10 cellular contexts compared by ENCODE assay signal in the genomic region with DNA sequence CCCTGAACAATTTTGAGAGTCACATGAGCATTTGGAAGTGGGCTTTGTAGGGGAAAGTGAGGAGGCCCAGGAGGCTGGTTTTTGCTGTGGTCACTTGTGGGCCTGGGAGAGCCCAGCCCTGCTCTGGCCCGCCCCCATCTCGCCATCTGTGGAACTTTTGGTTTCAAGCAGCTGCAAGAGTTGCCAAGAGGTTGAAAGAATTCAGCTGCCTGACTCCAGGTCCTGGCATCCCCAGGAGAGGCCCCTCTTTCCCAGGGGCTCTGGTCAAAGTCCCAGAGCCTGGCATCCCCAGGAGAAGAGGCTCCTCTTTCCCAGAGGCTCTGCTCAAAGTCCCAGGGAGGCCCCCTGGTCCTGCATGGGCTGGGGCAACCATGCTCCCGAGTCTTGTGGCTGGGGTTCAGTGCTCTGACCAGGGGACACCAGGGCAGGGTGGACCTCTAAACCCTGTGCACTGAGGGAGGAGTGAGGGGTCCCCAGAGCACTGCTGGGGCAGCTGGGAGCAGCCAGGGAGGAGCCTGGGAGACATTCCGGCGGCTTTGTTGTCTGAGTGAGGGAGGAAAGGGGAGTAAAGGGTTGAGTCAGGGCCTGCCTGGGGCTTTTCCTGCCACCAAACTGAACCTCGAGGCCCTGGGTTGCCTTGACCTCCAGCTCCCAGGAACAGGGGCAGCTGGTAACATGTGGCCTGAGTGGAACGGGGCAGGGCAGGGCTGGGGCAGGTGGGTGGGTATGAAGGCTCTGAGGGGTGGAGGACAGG. TPM values are rescaled to one million over a fixed set of nuclear protein-coding genes. Genes with fewer than 3 reads are reported as not detected.
DNase-seq lines count a peak whose midpoint lies in the region; ATAC-seq and TF ChIP-seq lines count a peak whose summit lies in the region.
"Had no signal": no experiment of that assay in that cellular context is flagged by ENCODE, and none has a peak within 500 bp of the region (broad histone marks: within the 10 kb centered on the region; RNA-seq: fewer than 3 reads in every experiment).

No MANE protein-coding gene starts in this region.

- TF ChIP-seq CTCF in HFFc6 (IDR thresholded peaks at IDR 0.05) (no peak; the same call in 1 of the 2 replicates), PC-3 (conservative IDR thresholded peaks at IDR 0.05; ENCODE audit: low read depth, low read length) (no peak), mesothelial cell of epicardium (IDR thresholded peaks at IDR 0.05; ENCODE audit: unreplicated experiment) (no peak)

- no peaks in the 10 kb centered on the region for H3K36me3 ChIP-seq in PC-3 (ENCODE audit: low read depth, low read length)
- H3K36me3 ChIP-seq: gastrocnemius medialis had no signal

- peaks cover 6% of the 10 kb centered on the region; the same call in 1 of the 2 replicates for H3K27me3 Mint-ChIP-seq in HFFc6 (ENCODE audit: insufficient read depth)
- peaks cover 1% of the 10 kb centered on the region for H3K27me3 Mint-ChIP-seq in mesothelial cell of epicardium (ENCODE audit: low read depth)

- H3K4me1 ChIP-seq in PC-3 (ENCODE audit: insufficient read depth, low read length) = peaks cover 5% of the 10 kb centered on the region; the same call in 1 of the 2 replicates
- H3K4me1 ChIP-seq: gastrocnemius medialis had no signal

- H3K4me3 ChIP-seq in PC-3 (ENCODE audit: low read length) = no peak overlapping the region
- H3K4me3 ChIP-seq: gastrocnemius medialis had no signal

- no peaks in the 10 kb centered on the region for H4K20me1 ChIP-seq in PC-3 (ENCODE audit: low read length)

- CTCF ChIA-PET in PC-3 (lab: Charles Lee) = no interaction called here

- H3K27me3 ChIP-seq in PC-3 (ENCODE audit: low read length) = no peaks in the 10 kb centered on the region
- H3K27me3 ChIP-seq: gastrocnemius medialis had no signal

- no peak overlapping the region for H3K4me2 ChIP-seq in PC-3 (ENCODE audit: low read length)

- no peaks in the 10 kb centered on the region for H3K79me2 ChIP-seq in PC-3 (ENCODE audit: low read length)

- no peaks in the 10 kb centered on the region for H3K9me3 ChIP-seq in PC-3 (ENCODE audit: low read length)
- H3K9me3 ChIP-seq: gastrocnemius medialis had no signal

- no peak overlapping the region for H3K27ac ChIP-seq in PC-3 (ENCODE audit: low read length)
- H3K27ac ChIP-seq: gastrocnemius medialis had no signal

- H3K9me2 ChIP-seq in PC-3 (replicated peaks; ENCODE audit: low read length) = no peaks in the 10 kb centered on the region

- H2AFZ ChIP-seq in PC-3 (ENCODE audit: low read length) = peak overlapping the region; percentile 24; the same call in 1 of the 2 replicates

- no peaks in the 10 kb centered on the region for H3F3A ChIP-seq in PC-3 (ENCODE audit: low read length, unreplicated experiment)

- POLR2A ChIA-PET in PC-3 (lab: Charles Lee; ENCODE audit: unreplicated experiment) = interaction anchor here (0.5 kb wide), 1 partner anchor 266 kb away, joined by 4 read pairs; no protein-coding TSS in a partner anchor

- H3K9ac ChIP-seq in PC-3 (ENCODE audit: low read length) = no peak overlapping the region

- H3K36me3 Mint-ChIP-seq in HFFc6 (ENCODE audit: low read depth) (no peaks in the 10 kb centered on the region), mesothelial cell of epicardium (no peaks in the 10 kb centered on the region)

- H3K27ac Mint-ChIP-seq in HFFc6 = peak overlapping the region; percentile 40; the same call in 1 of the 2 replicates
- H3K27ac Mint-ChIP-seq in mesothelial cell of epicardium = peak overlapping the region; percentile 59

- DNase-seq in HFFc6 (peak; percentile 35), PC-3 (peak; percentile 47), mesothelial cell of epicardium (ENCODE audit: low spot score in 2 of 2, unreplicated experiment in 2 of 2) (no peak), UCSD-AML1 (lab: John Stamatoyannopoulos, UW; ENCODE audit: unreplicated experiment) (no peak), NCI-H2029 treated with DMSO at 0.1 percent for 48 hours (lab: John Stamatoyannopoulos, UW) (no peak), putamen (ENCODE audit: low spot score) (no peak)
- no peak for DNase-seq in activated CD8-positive, alpha-beta memory T cell treated with anti-CD3 and anti-CD28 coated beads, Interleukin-2, amount 50 U/mL, for 48 hours
- DNase-seq: gastrocnemius medialis, NCI-H146 had no signal

- intact Hi-C loops in PC-3 (cut with micrococcal nuclease) = no loop called here

- no peaks in the 10 kb centered on the region for H3K9me3 Mint-ChIP-seq in HFFc6
- H3K9me3 Mint-ChIP-seq in mesothelial cell of epicardium = no peaks in the 10 kb centered on the region

- peak; percentile 77 for ATAC-seq in GM18498 (IDR thresholded peaks at IDR 0.05; ENCODE audit: unreplicated experiment)
- peak; percentile 39 for ATAC-seq in PC-3
- ATAC-seq: gastrocnemius medialis had no signal

- no peak overlapping the region for H3K4me3 Mint-ChIP-seq in HFFc6
- no peak overlapping the region for H3K4me3 Mint-ChIP-seq in mesothelial cell of epicardium

- H3K4me1 Mint-ChIP-seq in HFFc6 (ENCODE audit: low read depth) = peaks cover 10% of the 10 kb centered on the region
- H3K4me1 Mint-ChIP-seq in mesothelial cell of epicardium = peaks cover 4% of the 10 kb centered on the region

- no TSS peak for BruUV-seq in PC-3 (replicated peaks; lab: Mats Ljungman, UMichigan)

RNA-seq across cellular contexts. Expression of a gene that starts 27.8 kb away (rescaled TPM):
- 10 to 100 TPM; 18.0 to 20.8 (median 18.6) TPM for total RNA-seq in HFFc6 (2021; fragmentation: NEBNext Ultra II Directional; extraction: Animal tissue kit (Norgen Biotek cat#: 25700))
- total RNA-seq in PC-3 (2014; rRNA removed) (3.6 and 3.9 TPM in 2 replicates), mesothelial cell of epicardium (14.3 to 15.4 TPM (median 14.8 TPM) in 3 replicates)

RNA-seq across cellular contexts. Expression of a gene that starts 33.6 kb away (rescaled TPM):
- under 1 TPM in 5 of 6 experiments, not detected in 1; 0.08 to 0.62 (median 0.46) TPM for total RNA-seq in HFFc6 (2021; fragmentation: NEBNext Ultra II Directional; extraction: Animal tissue kit (Norgen Biotek cat#: 25700))
- total RNA-seq in PC-3 (2014; rRNA removed) (not detected in 2 replicates), mesothelial cell of epicardium (0.88 to 2.2 TPM (median 2.1 TPM) in 3 replicates)

Comparison
In these comparisons a context has a peak if more than half of its experiments do, and no peak if none do; other contexts are left out.
1. DNase-seq: peak in HFFc6 (single experiment) and PC-3 (single experiment); none in mesothelial cell of epicardium (0 of 2), UCSD-AML1 (single experiment), activated CD8-positive, alpha-beta memory T cell treated with anti-CD3 and anti-CD28 coated beads, Interleukin-2, amount 50 U/mL, for 48 hours (single experiment), NCI-H2029 treated with DMSO at 0.1 percent for 48 hours (single experiment) and putamen (single experiment).